Comparison of ENCODE assay signal across 30 cellular contexts in the genomic region with DNA sequence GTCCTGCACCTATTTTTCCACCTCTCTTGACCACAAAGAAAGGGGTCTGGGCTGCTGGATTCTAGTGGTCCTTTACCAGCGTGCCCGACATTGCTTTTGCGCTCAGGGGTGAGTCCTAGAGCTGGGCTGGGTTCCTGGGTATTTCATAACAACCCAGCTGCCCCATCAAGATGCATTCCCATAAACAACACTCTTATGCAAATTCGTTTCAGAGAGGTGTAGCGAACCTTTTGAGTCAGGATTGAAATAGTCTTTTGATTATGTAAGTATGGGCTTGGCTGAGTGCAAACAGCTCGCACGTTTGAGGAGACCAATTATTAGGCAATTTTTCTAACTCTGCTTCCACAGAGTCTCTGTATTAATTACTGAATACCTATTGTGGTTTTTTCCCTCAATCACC. TPM values are rescaled to one million over a fixed set of nuclear protein-coding genes. Genes with fewer than 3 reads are reported as not detected.
"Had no signal": no experiment of that assay in that cellular context is flagged by ENCODE, and none has a peak within 500 bp of the region (broad histone marks: within the 10 kb centered on the region; RNA-seq: fewer than 3 reads in every experiment).

No MANE protein-coding gene starts in this region.

- ATAC-seq: foreskin keratinocyte; gastroesophageal sphincter; heart left ventricle; left lobe of liver; naive thymus-derived CD4-positive, alpha-beta T cell; psoas muscle; right cardiac atrium; stimulated activated naive B cell treated with anti-CD40 and anti-IgM and Interleukin-4, amounts not matched to agents 10 μg/mL and 1 μg/mL and 100 μg/mL, for 72 hours had no signal

- H3K4me3 Mint-ChIP-seq: central memory CD8-positive, alpha-beta T cell; dendritic cell treated with granulocyte-macrophage colony-stimulating factor and Interleukin-4, amounts not matched to agents 40 ng/mL and 50 ng/mL, for 4 days; endodermal cell; memory B cell; mesothelial cell of epicardium; naive thymus-derived CD4-positive, alpha-beta T cell; nephron progenitor cell; stimulated activated naive B cell treated with anti-CD40 and anti-IgM and Interleukin-4, amounts not matched to agents 10 μg/mL and 1 μg/mL and 100 μg/mL, for 72 hours; stimulated activated naive CD8-positive, alpha-beta T cell treated with anti-CD3 and anti-CD28 coated beads, Interleukin-15, Interleukin-2, amounts not matched to agents 100 ng/mL and 50 ng/mL, for 24 hours had no signal

- H3K4me2 ChIP-seq: hepatocyte had no signal

- H3K27me3 ChIP-seq: colonic mucosa, esophagus muscularis mucosa, foreskin keratinocyte, gastroesophageal sphincter, heart left ventricle, hepatocyte, ovary, sigmoid colon, transverse colon had no signal

- H3K27me3 Mint-ChIP-seq: central memory CD8-positive, alpha-beta T cell; dendritic cell treated with granulocyte-macrophage colony-stimulating factor and Interleukin-4, amounts not matched to agents 40 ng/mL and 50 ng/mL, for 4 days; memory B cell; naive thymus-derived CD4-positive, alpha-beta T cell; stimulated activated naive B cell treated with anti-CD40 and anti-IgM and Interleukin-4, amounts not matched to agents 10 μg/mL and 1 μg/mL and 100 μg/mL, for 72 hours; stimulated activated naive CD8-positive, alpha-beta T cell treated with anti-CD3 and anti-CD28 coated beads, Interleukin-15, Interleukin-2, amounts not matched to agents 100 ng/mL and 50 ng/mL, for 24 hours had no signal

- H3K27ac ChIP-seq: colonic mucosa, esophagus muscularis mucosa, foreskin keratinocyte, gastroesophageal sphincter, heart left ventricle, hepatocyte, ovary, psoas muscle, sigmoid colon, thoracic aorta, transverse colon had no signal

- H3K4me1 Mint-ChIP-seq: mesothelial cell of epicardium had no signal

- H3K9me3 ChIP-seq: colonic mucosa, esophagus muscularis mucosa, gastroesophageal sphincter, heart left ventricle, ovary, psoas muscle, sigmoid colon, thoracic aorta, transverse colon had no signal

- H3K27ac Mint-ChIP-seq: dendritic cell treated with granulocyte-macrophage colony-stimulating factor and Interleukin-4, amounts not matched to agents 40 ng/mL and 50 ng/mL, for 4 days; endodermal cell; memory B cell; mesothelial cell of epicardium; naive thymus-derived CD4-positive, alpha-beta T cell; nephron progenitor cell; stimulated activated naive B cell treated with anti-CD40 and anti-IgM and Interleukin-4, amounts not matched to agents 10 μg/mL and 1 μg/mL and 100 μg/mL, for 72 hours; stimulated activated naive CD8-positive, alpha-beta T cell treated with anti-CD3 and anti-CD28 coated beads, Interleukin-15, Interleukin-2, amounts not matched to agents 100 ng/mL and 50 ng/mL, for 24 hours had no signal

- H3K36me3 ChIP-seq: colonic mucosa, esophagus muscularis mucosa, gastroesophageal sphincter, ovary, sigmoid colon, thoracic aorta, transverse colon had no signal

- H3K9me3 Mint-ChIP-seq: central memory CD8-positive, alpha-beta T cell; dendritic cell treated with granulocyte-macrophage colony-stimulating factor and Interleukin-4, amounts not matched to agents 40 ng/mL and 50 ng/mL, for 4 days; memory B cell; stimulated activated naive B cell treated with anti-CD40 and anti-IgM and Interleukin-4, amounts not matched to agents 10 μg/mL and 1 μg/mL and 100 μg/mL, for 72 hours; stimulated activated naive CD8-positive, alpha-beta T cell treated with anti-CD3 and anti-CD28 coated beads, Interleukin-15, Interleukin-2, amounts not matched to agents 100 ng/mL and 50 ng/mL, for 24 hours had no signal

- H3K4me3 ChIP-seq: colonic mucosa, esophagus muscularis mucosa, gastroesophageal sphincter, heart left ventricle, hepatocyte, ovary, psoas muscle, sigmoid colon, thoracic aorta, transverse colon had no signal

- DNase-seq: colonic mucosa; effector CD8-positive, alpha-beta T cell; endodermal cell; foreskin keratinocyte; heart left ventricle; kidney; naive thymus-derived CD4-positive, alpha-beta T cell; nephron progenitor cell; occipital lobe; ovary; posterior cingulate gyrus; psoas muscle; right cardiac atrium; sigmoid colon; stimulated activated CD4-positive, alpha-beta T cell treated with anti-CD3 and anti-CD28 coated beads, Interleukin-2, amount 100 ng/mL, for 24 hours; stimulated activated CD4-positive, alpha-beta T cell treated with anti-CD3 and anti-CD28 coated beads, Interleukin-4, amount 100 ng/mL, for 4 hours; stimulated activated naive B cell treated with anti-CD40 and anti-IgM and Interleukin-4, amounts not matched to agents 10 μg/mL and 1 μg/mL and 100 μg/mL, for 72 hours; transverse colon had no signal

- H2AFZ ChIP-seq: hepatocyte had no signal

- H3K4me1 ChIP-seq: colonic mucosa, esophagus muscularis mucosa, foreskin keratinocyte, gastroesophageal sphincter, psoas muscle, sigmoid colon, transverse colon had no signal

RNA-seq across cellular contexts. Expression of gene KIAA0319, which starts 34.6 kb away (rescaled TPM):
- total RNA-seq: foreskin keratinocyte, left lobe of liver, renal cortical epithelial cell, skeletal muscle tissue, thoracic aorta had no signal
- polyA plus RNA-seq: foreskin keratinocyte, heart left ventricle, right cardiac atrium had no signal
